ENCODE assay signal across 8 cellular contexts in genomic region chr13:50801087-50801931, GRCh38. TPM values are rescaled to one million over a fixed set of nuclear protein-coding genes. Genes with fewer than 3 reads are reported as not detected.
A peak's percentile ranks its signal among the peaks of the same experiment; 100 is the strongest.
DNase-seq lines count a peak whose midpoint lies in the region; ATAC-seq, FAIRE-seq and TF ChIP-seq lines count a peak whose summit lies in the region.

No MANE protein-coding gene starts in this region.

- POLR2A ChIA-PET in GM12878 (lab: Charles Lee) = interaction anchor here (0.5 to 1.9 kb wide), 4 partner anchors 16 to 825 kb away, joined by 3 to 6 read pairs (median 4); no protein-coding TSS in a partner anchor

- BruUV-seq in GM12878 (replicated peaks; lab: Mats Ljungman, UMichigan) = no TSS peak

- H3K4me2 ChIP-seq in GM12878 (ENCODE audit: control insufficient read depth, insufficient read depth) (peak overlapping the region; percentile 72), smooth muscle cell (peak overlapping the region; percentile 38)

- H3K9ac ChIP-seq in GM12878 (ENCODE audit: control insufficient read depth, insufficient read depth, low read length) = no peak overlapping the region
- H3K9ac ChIP-seq in smooth muscle cell (ENCODE audit: low read depth) = no peak overlapping the region

- H2AFZ ChIP-seq in GM12878 (ENCODE audit: control insufficient read depth, low read depth, low read length) (peak overlapping the region; percentile 61), smooth muscle cell (ENCODE audit: low read depth) (no peak overlapping the region)

- H3K27ac ChIP-seq in GM12878 (ENCODE audit: control insufficient read depth, insufficient read depth) (no peak overlapping the region), smooth muscle cell (ENCODE audit: low read depth) (no peak overlapping the region)

- H3K36me3 ChIP-seq in GM12878 (ENCODE audit: control insufficient read depth in 2 of 2, insufficient read depth in 2 of 2, low read length in 1 of 2) (no peaks in the 10 kb centered on the region), smooth muscle cell (ENCODE audit: low read depth) (no peaks in the 10 kb centered on the region)

- TF ChIP-seq RAD21 in GM12878 (IDR thresholded peaks at IDR 0.05; ENCODE audit: insufficient read depth, low read depth, low read length) = peak; percentile 95

- SMC1A ChIA-PET in GM12878 (lab: Charles Lee; ENCODE audit: uncharacterized antibody, unreplicated experiment) = interaction anchor here (0.7 to 3.5 kb wide), 47 partner anchors 9 to 828 kb away, joined by 3 to 44 read pairs (median 4); partner anchors contain the start of gene TRIM13

- no peak for TF ChIP-seq EP300 in GM12878 (IDR thresholded peaks at IDR 0.05; ENCODE audit: borderline replicate concordance in 1 of 2, control insufficient read depth in 1 of 2, low read depth in 2 of 2, low read length in 2 of 2)

- H3K79me2 ChIP-seq in GM12878 (ENCODE audit: control insufficient read depth, insufficient read depth, low read length) (no peaks in the 10 kb centered on the region), smooth muscle cell (ENCODE audit: low read depth) (no peaks in the 10 kb centered on the region)

- TF ChIP-seq CTCF in GM12878 (IDR thresholded peaks at IDR 0.05 in 2 of 3, conservative IDR thresholded peaks at IDR 0.05 in 1 of 3; ENCODE audit: control insufficient read depth in 2 of 3, extremely low read depth in 1 of 3, insufficient read depth in 1 of 3, low read depth in 3 of 3, low read length in 3 of 3) (peak; percentile 76 to 86 (median 85)), smooth muscle cell (IDR thresholded peaks at IDR 0.05; ENCODE audit: borderline replicate concordance, insufficient read depth, poor library complexity, severe bottlenecking) (peak; percentile 72)

- H3K27me3 ChIP-seq in GM12878 (replicated peaks in 1 of 2; ENCODE audit: control insufficient read depth in 2 of 2, insufficient read depth in 2 of 2, low read length in 1 of 2) = no peaks in the 10 kb centered on the region
- no peaks in the 10 kb centered on the region for H3K27me3 ChIP-seq in smooth muscle cell (ENCODE audit: low read depth)

- H3K4me1 ChIP-seq in GM12878 (ENCODE audit: control insufficient read depth, insufficient read depth, low read length) (peaks cover 11% of the 10 kb centered on the region), smooth muscle cell (ENCODE audit: low read depth) (peaks cover 8% of the 10 kb centered on the region)

- ATAC-seq in HG02852 (IDR thresholded peaks at IDR 0.05; ENCODE audit: unreplicated experiment) (peak; percentile 88), GM12878 (peak; percentile 99)

- peak; percentile 97 for FAIRE-seq in GM12878 (lab: Jason Lieb, UNC)

- CTCF ChIA-PET in GM12878 (lab: Yijun Ruan, JAX) = interaction anchor here (0.7 to 2.8 kb wide), 54 partner anchors 8 to 1130 kb away, joined by 3 to 51 read pairs (median 4); partner anchors contain the start of genes RNASEH2B and TRIM13

- H3K4me3 ChIP-seq in GM12878 = no peak overlapping the region; the same call in 1 of the 2 replicates
- no peak overlapping the region for H3K4me3 ChIP-seq in smooth muscle cell

- peak; percentile 68 to 76 for DNase-seq in NCI-H524 (lab: John Stamatoyannopoulos, UW)
- DNase-seq in NCI-H524 treated with DMSO at 0.1 percent for 48 hours (lab: John Stamatoyannopoulos, UW) = no peak
- peak; percentile 53 for DNase-seq in NCI-H1436 (lab: John Stamatoyannopoulos, UW)
- peak; percentile 2 for DNase-seq in T-helper 22 cell (ENCODE audit: low read depth)
- peak; percentile 69 for DNase-seq in GM12878 (ENCODE audit: low read depth, low spot score)
- peak; percentile 84 for DNase-seq in iPS DF 4.7 (ENCODE audit: extremely low read depth, low spot score)
- peak; percentile 1 for DNase-seq in smooth muscle cell (lab: John Stamatoyannopoulos, UW; ENCODE audit: unreplicated experiment)

- H3K9me3 ChIP-seq in GM12878 (replicated peaks; ENCODE audit: control insufficient read depth, insufficient read depth, low read length) = no peaks in the 10 kb centered on the region
- no peaks in the 10 kb centered on the region for H3K9me3 ChIP-seq in smooth muscle cell (replicated peaks; ENCODE audit: low read depth)

- H4K20me1 ChIP-seq in GM12878 (ENCODE audit: control insufficient read depth, insufficient read depth) = no peaks in the 10 kb centered on the region
- H4K20me1 ChIP-seq in smooth muscle cell (ENCODE audit: low read depth) = no peaks in the 10 kb centered on the region

- 37% methylated on average over 13 of the region's 13 CpGs for WGBS in GM12878 (ENCODE audit: insufficient coverage, insufficient replicate concordance, low lambda C conversion rate, missing lambda C conversion rate)
- 25% methylated on average over 13 of the region's 13 CpGs for WGBS in smooth muscle cell (ENCODE audit: low lambda C conversion rate)

- no peak for TF ChIP-seq POLR2A in GM12878 (IDR thresholded peaks at IDR 0.05; ENCODE audit: low read depth, low read length)

- in situ Hi-C loops in GM12878 (cut with MboI) = loop anchor here (10.0 kb wide), 1 partner anchor 717 kb away; no protein-coding TSS in a partner anchor

- H3F3A ChIP-seq in smooth muscle cell (ENCODE audit: low read depth) = no peaks in the 10 kb centered on the region

- intact Hi-C loops in GM12878 (cut with micrococcal nuclease; ENCODE audit: unreplicated experiment) = loop anchor here (1.0 to 10.0 kb wide), 8 partner anchors 111 to 825 kb away; partner anchors contain the start of gene TRIM13

- RAD21 ChIA-PET in GM12878 (lab: Charles Lee; ENCODE audit: unreplicated experiment) = interaction anchor here (0.6 to 3.9 kb wide), 34 partner anchors 9 to 824 kb away, joined by 3 to 52 read pairs (median 4); partner anchors contain the start of gene TRIM13

TF ChIP-seq in GM12878, 131 proteins besides CTCF, POLR2A, EP300 and RAD21 (continues in another document):
- TF ChIP-seq FOXK2 (IDR thresholded peaks at IDR 0.05) = no peak
- TF ChIP-seq MAX (IDR thresholded peaks at IDR 0.05; ENCODE audit: low read depth, low read length) = no peak
- 0 out of 2 replicates have a peak, but pooled peaks have one; percentile 26 for TF ChIP-seq FOXM1 (IDR thresholded peaks at IDR 0.05; ENCODE audit: low read depth, low read length)
- TF ChIP-seq BCL3 (IDR thresholded peaks at IDR 0.05; ENCODE audit: borderline replicate concordance, insufficient read depth, low read depth, low read length, poor library complexity, severe bottlenecking) = no peak
- 0 out of 2 replicates have a peak, but pooled peaks have one; percentile 51 for TF ChIP-seq ZNF24 (IDR thresholded peaks at IDR 0.05)
- peak; percentile 89 for TF ChIP-seq SMC3 (IDR thresholded peaks at IDR 0.05; ENCODE audit: borderline replicate concordance, low read length)
- no peak for TF ChIP-seq TCF7 (IDR thresholded peaks at IDR 0.05; ENCODE audit: borderline replicate concordance)
- peak; percentile 50 for TF ChIP-seq RUNX3 (IDR thresholded peaks at IDR 0.05; ENCODE audit: low read length)
- TF ChIP-seq CBFB (IDR thresholded peaks at IDR 0.05; ENCODE audit: low read depth) = no peak
- no peak for TF ChIP-seq CBX3 (IDR thresholded peaks at IDR 0.05; ENCODE audit: borderline replicate concordance, low read depth)
- no peak for TF ChIP-seq NRF1 (conservative IDR thresholded peaks at IDR 0.05; ENCODE audit: low read depth, low read length)
- TF ChIP-seq, protein P1, sequence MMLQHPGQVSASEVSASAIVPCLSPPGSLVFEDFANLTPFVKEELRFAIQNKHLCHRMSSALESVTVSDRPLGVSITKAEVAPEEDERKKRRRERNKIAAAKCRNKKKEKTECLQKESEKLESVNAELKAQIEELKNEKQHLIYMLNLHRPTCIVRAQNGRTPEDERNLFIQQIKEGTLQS (IDR thresholded peaks at IDR 0.05; ENCODE audit: borderline replicate concordance, extremely low read depth, low read depth, low read length) = no peak
- peak; percentile 73; the same call in 1 of the 2 replicates for TF ChIP-seq YY1 (IDR thresholded peaks at IDR 0.05; ENCODE audit: low read depth, low read length)

RNA-seq across cellular contexts. Expression of gene DLEU7, which starts 42.2 kb away (rescaled TPM):
- not detected in 2 replicates for total RNA-seq in GM12878 (2013; cell fraction: nucleolus; rRNA removed)
- total RNA-seq in GM12878 (2014; rRNA removed) (not detected in 2 replicates), GM12878 (2014; rRNA removed; fragmentation: Illumina TruSeq; extraction: Trizol) (not detected in 2 replicates), GM12878 (2021) (not detected in 2 replicates), smooth muscle cell (1.8 TPM in 1 of 2 replicates, not detected in the other)
- polyA plus RNA-seq in GM12878 (2011; ENCODE audit: low read depth) = not detected
- polyA plus RNA-seq in GM12878 (2011; rRNA removed) (not detected in 2 replicates), GM12878 (2014; fragmentation: Illumina TruSeq; extraction: Trizol) (not detected in 2 replicates), GM12878 (2014; fragmentation: Nextera tagmentation; extraction: Ambion mirVana) (not detected), GM12878 (2014; rRNA removed) (not detected in 2 replicates), GM12878 (2016; fragmentation: Nextera tagmentation; extraction: Ambion mirVana) (not detected), smooth muscle cell (not detected in 2 replicates)
- polyA plus RNA-seq in GM12878 (2011; cell fraction: cytosol; rRNA removed) = not detected in 2 replicates
- not detected in 2 replicates for polyA plus RNA-seq in GM12878 (2011; cell fraction: nucleus; rRNA removed)
- polyA plus RNA-seq in GM12878 (2012) = not detected in 2 replicates
- polyA minus RNA-seq in GM12878 (2011; rRNA and poly(A)+ RNA removed) = not detected in 2 replicates
- not detected in 2 replicates for polyA minus RNA-seq in GM12878 (2011; cell fraction: cytosol; rRNA and poly(A)+ RNA removed)
- polyA minus RNA-seq in GM12878 (2011; cell fraction: nucleus; rRNA and poly(A)+ RNA removed) = not detected in 2 replicates
